1 cellular context compared by ENCODE assay signal in genomic region chr12:9340422-9341259, GRCh38.
TF ChIP-seq lines count a peak whose summit lies in the region.

No MANE protein-coding gene starts in this region.

TF ChIP-seq in GM23338, 12 proteins besides CTCF, POLR2A, EP300 and RAD21 (continued from another document):
- TF ChIP-seq ZNF462 (CRISPR knock-in tag; IDR thresholded peaks at IDR 0.05) (no peak), ZNF114 (CRISPR knock-in tag; IDR thresholded peaks at IDR 0.05) (no peak), JUNB (IDR thresholded peaks at IDR 0.05; ENCODE audit: unreplicated experiment) (no peak)
